1 cellular context compared by ENCODE assay signal in the genomic region with DNA sequence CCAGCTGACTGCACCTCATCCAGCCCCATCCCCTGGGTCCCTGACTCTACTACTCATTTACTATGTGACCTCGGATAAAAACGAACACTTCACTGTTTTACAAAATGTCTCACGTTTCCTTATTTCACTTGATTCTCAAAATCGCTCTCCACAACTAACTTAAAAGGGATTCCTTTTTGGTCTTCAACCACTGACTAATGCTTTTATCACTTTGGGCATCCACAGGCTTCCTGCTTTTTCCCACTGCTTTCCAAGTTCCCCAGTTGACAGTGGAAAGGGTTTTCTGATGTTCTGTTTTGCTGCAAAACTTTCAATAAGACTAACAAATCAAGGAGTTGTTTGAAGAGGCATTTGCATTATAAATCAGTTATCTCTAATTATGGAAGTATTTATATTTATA.
TF ChIP-seq lines count a peak whose summit lies in the region.

No MANE protein-coding gene starts in this region.

TF ChIP-seq in WTC11, 78 proteins besides CTCF, POLR2A, EP300 and RAD21 (continued from another document):
- TF ChIP-seq, protein P1, sequence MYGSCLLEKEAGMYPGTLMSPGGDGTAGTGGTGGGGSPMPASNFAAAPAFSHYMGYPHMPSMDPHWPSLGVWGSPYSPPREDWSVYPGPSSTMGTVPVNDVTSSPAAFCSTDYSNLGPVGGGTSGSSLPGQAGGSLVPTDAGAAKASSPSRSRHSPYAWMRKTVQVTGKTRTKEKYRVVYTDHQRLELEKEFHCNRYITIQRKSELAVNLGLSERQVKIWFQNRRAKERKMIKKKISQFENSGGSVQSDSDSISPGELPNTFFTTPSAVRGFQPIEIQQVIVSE (CRISPR knock-in tag; IDR thresholded peaks at IDR 0.05; ENCODE audit: borderline replicate concordance), result no peak
- TF ChIP-seq ZNF263 (CRISPR knock-in tag; IDR thresholded peaks at IDR 0.05; ENCODE audit: low read depth) (no peak), ELF4 (CRISPR knock-in tag; IDR thresholded peaks at IDR 0.05; ENCODE audit: low read depth) (no peak), ZNF138 (CRISPR knock-in tag; conservative IDR thresholded peaks at IDR 0.05) (no peak), ZNF317 (CRISPR knock-in tag; IDR thresholded peaks at IDR 0.05; ENCODE audit: borderline replicate concordance, low read depth) (no peak), ZNF671 (CRISPR knock-in tag; IDR thresholded peaks at IDR 0.05) (no peak), ATF1 (CRISPR knock-in tag; IDR thresholded peaks at IDR 0.05) (no peak), MYBL2 (CRISPR knock-in tag; IDR thresholded peaks at IDR 0.05) (no peak), GRHL2 (CRISPR knock-in tag; IDR thresholded peaks at IDR 0.05; ENCODE audit: insufficient replicate concordance, severe bottlenecking) (no peak), OVOL2 (CRISPR knock-in tag; IDR thresholded peaks at IDR 0.05; ENCODE audit: borderline replicate concordance) (no peak), CREB1 (CRISPR knock-in tag; IDR thresholded peaks at IDR 0.05) (no peak), TEAD1 (CRISPR knock-in tag; IDR thresholded peaks at IDR 0.05) (no peak), EMX1 (CRISPR knock-in tag; IDR thresholded peaks at IDR 0.05) (no peak)
- TF ChIP-seq, protein P2, sequence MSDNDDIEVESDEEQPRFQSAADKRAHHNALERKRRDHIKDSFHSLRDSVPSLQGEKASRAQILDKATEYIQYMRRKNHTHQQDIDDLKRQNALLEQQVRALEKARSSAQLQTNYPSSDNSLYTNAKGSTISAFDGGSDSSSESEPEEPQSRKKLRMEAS (CRISPR knock-in tag; IDR thresholded peaks at IDR 0.05), result no peak
- TF ChIP-seq, protein P3, sequence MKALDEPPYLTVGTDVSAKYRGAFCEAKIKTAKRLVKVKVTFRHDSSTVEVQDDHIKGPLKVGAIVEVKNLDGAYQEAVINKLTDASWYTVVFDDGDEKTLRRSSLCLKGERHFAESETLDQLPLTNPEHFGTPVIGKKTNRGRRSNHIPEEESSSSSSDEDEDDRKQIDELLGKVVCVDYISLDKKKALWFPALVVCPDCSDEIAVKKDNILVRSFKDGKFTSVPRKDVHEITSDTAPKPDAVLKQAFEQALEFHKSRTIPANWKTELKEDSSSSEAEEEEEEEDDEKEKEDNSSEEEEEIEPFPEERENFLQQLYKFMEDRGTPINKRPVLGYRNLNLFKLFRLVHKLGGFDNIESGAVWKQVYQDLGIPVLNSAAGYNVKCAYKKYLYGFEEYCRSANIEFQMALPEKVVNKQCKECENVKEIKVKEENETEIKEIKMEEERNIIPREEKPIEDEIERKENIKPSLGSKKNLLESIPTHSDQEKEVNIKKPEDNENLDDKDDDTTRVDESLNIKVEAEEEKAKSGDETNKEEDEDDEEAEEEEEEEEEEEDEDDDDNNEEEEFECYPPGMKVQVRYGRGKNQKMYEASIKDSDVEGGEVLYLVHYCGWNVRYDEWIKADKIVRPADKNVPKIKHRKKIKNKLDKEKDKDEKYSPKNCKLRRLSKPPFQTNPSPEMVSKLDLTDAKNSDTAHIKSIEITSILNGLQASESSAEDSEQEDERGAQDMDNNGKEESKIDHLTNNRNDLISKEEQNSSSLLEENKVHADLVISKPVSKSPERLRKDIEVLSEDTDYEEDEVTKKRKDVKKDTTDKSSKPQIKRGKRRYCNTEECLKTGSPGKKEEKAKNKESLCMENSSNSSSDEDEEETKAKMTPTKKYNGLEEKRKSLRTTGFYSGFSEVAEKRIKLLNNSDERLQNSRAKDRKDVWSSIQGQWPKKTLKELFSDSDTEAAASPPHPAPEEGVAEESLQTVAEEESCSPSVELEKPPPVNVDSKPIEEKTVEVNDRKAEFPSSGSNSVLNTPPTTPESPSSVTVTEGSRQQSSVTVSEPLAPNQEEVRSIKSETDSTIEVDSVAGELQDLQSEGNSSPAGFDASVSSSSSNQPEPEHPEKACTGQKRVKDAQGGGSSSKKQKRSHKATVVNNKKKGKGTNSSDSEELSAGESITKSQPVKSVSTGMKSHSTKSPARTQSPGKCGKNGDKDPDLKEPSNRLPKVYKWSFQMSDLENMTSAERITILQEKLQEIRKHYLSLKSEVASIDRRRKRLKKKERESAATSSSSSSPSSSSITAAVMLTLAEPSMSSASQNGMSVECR (CRISPR knock-in tag; IDR thresholded peaks at IDR 0.05; ENCODE audit: borderline replicate concordance), result no peak
- TF ChIP-seq, protein P4, sequence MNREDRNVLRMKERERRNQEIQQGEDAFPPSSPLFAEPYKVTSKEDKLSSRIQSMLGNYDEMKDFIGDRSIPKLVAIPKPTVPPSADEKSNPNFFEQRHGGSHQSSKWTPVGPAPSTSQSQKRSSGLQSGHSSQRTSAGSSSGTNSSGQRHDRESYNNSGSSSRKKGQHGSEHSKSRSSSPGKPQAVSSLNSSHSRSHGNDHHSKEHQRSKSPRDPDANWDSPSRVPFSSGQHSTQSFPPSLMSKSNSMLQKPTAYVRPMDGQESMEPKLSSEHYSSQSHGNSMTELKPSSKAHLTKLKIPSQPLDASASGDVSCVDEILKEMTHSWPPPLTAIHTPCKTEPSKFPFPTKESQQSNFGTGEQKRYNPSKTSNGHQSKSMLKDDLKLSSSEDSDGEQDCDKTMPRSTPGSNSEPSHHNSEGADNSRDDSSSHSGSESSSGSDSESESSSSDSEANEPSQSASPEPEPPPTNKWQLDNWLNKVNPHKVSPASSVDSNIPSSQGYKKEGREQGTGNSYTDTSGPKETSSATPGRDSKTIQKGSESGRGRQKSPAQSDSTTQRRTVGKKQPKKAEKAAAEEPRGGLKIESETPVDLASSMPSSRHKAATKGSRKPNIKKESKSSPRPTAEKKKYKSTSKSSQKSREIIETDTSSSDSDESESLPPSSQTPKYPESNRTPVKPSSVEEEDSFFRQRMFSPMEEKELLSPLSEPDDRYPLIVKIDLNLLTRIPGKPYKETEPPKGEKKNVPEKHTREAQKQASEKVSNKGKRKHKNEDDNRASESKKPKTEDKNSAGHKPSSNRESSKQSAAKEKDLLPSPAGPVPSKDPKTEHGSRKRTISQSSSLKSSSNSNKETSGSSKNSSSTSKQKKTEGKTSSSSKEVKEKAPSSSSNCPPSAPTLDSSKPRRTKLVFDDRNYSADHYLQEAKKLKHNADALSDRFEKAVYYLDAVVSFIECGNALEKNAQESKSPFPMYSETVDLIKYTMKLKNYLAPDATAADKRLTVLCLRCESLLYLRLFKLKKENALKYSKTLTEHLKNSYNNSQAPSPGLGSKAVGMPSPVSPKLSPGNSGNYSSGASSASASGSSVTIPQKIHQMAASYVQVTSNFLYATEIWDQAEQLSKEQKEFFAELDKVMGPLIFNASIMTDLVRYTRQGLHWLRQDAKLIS (CRISPR knock-in tag; IDR thresholded peaks at IDR 0.05; ENCODE audit: borderline replicate concordance), result no peak
- TF ChIP-seq, protein P5, sequence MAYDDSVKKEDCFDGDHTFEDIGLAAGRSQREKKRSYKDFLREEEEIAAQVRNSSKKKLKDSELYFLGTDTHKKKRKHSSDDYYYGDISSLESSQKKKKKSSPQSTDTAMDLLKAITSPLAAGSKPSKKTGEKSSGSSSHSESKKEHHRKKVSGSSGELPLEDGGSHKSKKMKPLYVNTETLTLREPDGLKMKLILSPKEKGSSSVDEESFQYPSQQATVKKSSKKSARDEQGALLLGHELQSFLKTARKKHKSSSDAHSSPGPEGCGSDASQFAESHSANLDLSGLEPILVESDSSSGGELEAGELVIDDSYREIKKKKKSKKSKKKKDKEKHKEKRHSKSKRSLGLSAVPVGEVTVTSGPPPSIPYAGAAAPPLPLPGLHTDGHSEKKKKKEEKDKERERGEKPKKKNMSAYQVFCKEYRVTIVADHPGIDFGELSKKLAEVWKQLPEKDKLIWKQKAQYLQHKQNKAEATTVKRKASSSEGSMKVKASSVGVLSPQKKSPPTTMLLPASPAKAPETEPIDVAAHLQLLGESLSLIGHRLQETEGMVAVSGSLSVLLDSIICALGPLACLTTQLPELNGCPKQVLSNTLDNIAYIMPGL (CRISPR knock-in tag; IDR thresholded peaks at IDR 0.05), result no peak
TF ChIP-seq in WTC11: peak in this region for 0.
